33 cellular contexts compared by ENCODE assay signal in genomic region chr10:49173201-49173772, GRCh38. TPM values are rescaled to one million over a fixed set of nuclear protein-coding genes. Genes with fewer than 3 reads are reported as not detected.
DNase-seq lines count a peak whose midpoint lies in the region; ATAC-seq, FAIRE-seq and TF ChIP-seq lines count a peak whose summit lies in the region.
"Had no signal": no experiment of that assay in that cellular context is flagged by ENCODE, and none has a peak within 500 bp of the region (broad histone marks: within the 10 kb centered on the region; RNA-seq: fewer than 3 reads in every experiment).

No MANE protein-coding gene starts in this region.

- H3K27me3 Mint-ChIP-seq in memory B cell = no peaks in the 10 kb centered on the region
- H3K27me3 Mint-ChIP-seq: central memory CD8-positive, alpha-beta T cell had no signal

- no peak for TF ChIP-seq POLR2A in GM12892 (IDR thresholded peaks at IDR 0.05; ENCODE audit: low read depth, low read length)

- peaks cover 2% of the 10 kb centered on the region for H3K36me3 Mint-ChIP-seq in memory B cell
- H3K36me3 Mint-ChIP-seq: CD8-positive, alpha-beta T cell had no signal

- H3K4me1 Mint-ChIP-seq in memory B cell = peaks cover 71% of the 10 kb centered on the region

- H3K4me3 Mint-ChIP-seq in memory B cell = peak overlapping the region; percentile 44
- H3K4me3 Mint-ChIP-seq: CD8-positive, alpha-beta T cell; central memory CD8-positive, alpha-beta T cell; nephron; stimulated activated naive CD8-positive, alpha-beta T cell treated with anti-CD3 and anti-CD28 coated beads, Interleukin-15, amount 100 ng/mL, for 72 hours had no signal

- FAIRE-seq in GM12892 (lab: Jason Lieb, UNC) = no peak
- FAIRE-seq: A204.1, small intestine, urothelium cell line had no signal

- H3K9me3 Mint-ChIP-seq in memory B cell = no peaks in the 10 kb centered on the region
- H3K9me3 Mint-ChIP-seq: CD8-positive, alpha-beta T cell; central memory CD8-positive, alpha-beta T cell; nephron; stimulated activated naive CD8-positive, alpha-beta T cell treated with anti-CD3 and anti-CD28 coated beads, Interleukin-15, amount 100 ng/mL, for 72 hours had no signal

- no peak overlapping the region for H3K27ac Mint-ChIP-seq in memory B cell
- H3K27ac Mint-ChIP-seq: CD8-positive, alpha-beta T cell; nephron; stimulated activated naive CD8-positive, alpha-beta T cell treated with anti-CD3 and anti-CD28 coated beads, Interleukin-15, amount 100 ng/mL, for 72 hours had no signal

- ATAC-seq in memory B cell (ENCODE audit: low read depth) = no peak
- no peak for ATAC-seq in HG03175 (IDR thresholded peaks at IDR 0.05; ENCODE audit: unreplicated experiment)
- ATAC-seq in GM18519 (IDR thresholded peaks at IDR 0.05; ENCODE audit: low FRiP score, unreplicated experiment) = no peak
- ATAC-seq: body of pancreas; CD8-positive, alpha-beta T cell; esophagus mucosa; foreskin keratinocyte; stimulated activated naive CD8-positive, alpha-beta T cell treated with anti-CD3 and anti-CD28 coated beads, Interleukin-15, amount 100 ng/mL, for 72 hours had no signal

- peak; percentile 50 for DNase-seq in activated CD8-positive, alpha-beta memory T cell treated with anti-CD3 and anti-CD28 coated beads for 24 hours
- no peak for DNase-seq in activated CD8-positive, alpha-beta memory T cell treated with anti-CD3 and anti-CD28 coated beads, Interleukin-2, amount 50 U/mL, for 48 hours
- DNase-seq in amniotic epithelial cell (ENCODE audit: low read depth) = peak; percentile 10
- no peak for DNase-seq in memory B cell (ENCODE audit: low spot score in 2 of 2)
- peak; percentile 23 for DNase-seq in ureter (ENCODE audit: low spot score)
- DNase-seq in GM12892 (ENCODE audit: insufficient read length) = no peak
- DNase-seq: activated CD4-positive, alpha-beta T cell treated with anti-CD3 and anti-CD28 coated beads for 1 hour; activated naive CD4-positive, alpha-beta T cell; activated T-cell treated with anti-CD3 and anti-CD28 coated beads, Interleukin-2, amount 50 U/mL, for 48 hours; body of pancreas; dermis blood vessel endothelial cell; EL; foreskin keratinocyte; kidney glomerular epithelial cell; NCI-H1417; NCI-H2029; NCI-H510A treated with DMSO at 0.1 percent for 48 hours; retina; small intestine; stimulated activated naive CD8-positive, alpha-beta T cell treated with anti-CD3 and anti-CD28 coated beads, Interleukin-15, amount 100 ng/mL, for 72 hours; T-helper 1 cell had no signal

RNA-seq across cellular contexts. Expression of gene TMEM273, which starts 14.9 kb away (rescaled TPM):
- 26.6 TPM for total RNA-seq in ureter
- 28.4 TPM for polyA plus RNA-seq in GM12892 (2012; ENCODE audit: missing spikeins)
- total RNA-seq: foreskin keratinocyte had no signal
- polyA plus RNA-seq: foreskin keratinocyte had no signal

RNA-seq across cellular contexts. Expression of gene FAM170B, which starts 39.5 kb away (rescaled TPM):
- total RNA-seq in ureter = not detected
- not detected for polyA plus RNA-seq in GM12892 (2012; ENCODE audit: missing spikeins)
- total RNA-seq: body of pancreas; CD8-positive, alpha-beta T cell; dermis blood vessel endothelial cell; esophagus mucosa; foreskin keratinocyte; lower leg skin; mononuclear cell; thoracic aorta had no signal
- polyA plus RNA-seq: adipose tissue, foreskin keratinocyte, small intestine had no signal

RNA-seq across cellular contexts. Expression of gene VSTM4, which starts 58.0 kb away (rescaled TPM):
- 16.0 TPM for total RNA-seq in ureter
- polyA plus RNA-seq in GM12892 (2012; ENCODE audit: missing spikeins) = 0.04 TPM
- total RNA-seq: CD8-positive, alpha-beta T cell; foreskin keratinocyte had no signal
- polyA plus RNA-seq: foreskin keratinocyte had no signal

Comparison
In these comparisons a context has a peak if more than half of its experiments do, and no peak if none do; other contexts are left out.
1. DNase-seq: peak in activated CD8-positive, alpha-beta memory T cell treated with anti-CD3 and anti-CD28 coated beads for 24 hours (single experiment), amniotic epithelial cell (single experiment) and ureter (single experiment); none in activated CD8-positive, alpha-beta memory T cell treated with anti-CD3 and anti-CD28 coated beads, Interleukin-2, amount 50 U/mL, for 48 hours (single experiment), memory B cell (0 of 2) and GM12892 (single experiment).